Comparison of ENCODE assay signal across 8 cellular contexts in the genomic region with DNA sequence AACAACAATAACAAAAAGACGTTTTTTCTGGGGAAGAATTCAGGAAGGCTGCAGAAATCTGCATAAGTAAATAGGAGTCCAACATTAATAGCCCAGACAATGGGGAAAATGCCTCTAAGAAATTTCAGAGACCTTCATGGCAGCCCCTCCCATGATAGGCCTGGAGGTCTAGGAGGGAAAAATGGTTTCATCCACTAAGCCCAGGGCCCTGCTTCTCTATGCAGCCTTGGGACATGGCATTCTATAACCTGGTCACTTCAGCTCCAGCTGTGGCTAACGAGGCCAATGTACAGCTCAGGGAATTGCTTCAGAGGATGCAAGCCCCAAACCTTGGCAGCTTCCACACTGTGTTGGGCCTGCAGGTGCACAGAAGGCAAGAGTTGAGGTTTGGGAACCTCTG.
"Had no signal": no experiment of that assay in that cellular context is flagged by ENCODE, and none has a peak within 500 bp of the region (broad histone marks: within the 10 kb centered on the region; RNA-seq: fewer than 3 reads in every experiment).

No MANE protein-coding gene starts in this region.

- H3K4me3 ChIP-seq: GM12878 had no signal

- FAIRE-seq: G401.6, GM12878, GM12891, GM12892, GM18507, GM19239 had no signal

- DNase-seq: GDM1, GF-D8 had no signal

- ATAC-seq: GM12878 had no signal
